8 cellular contexts compared by ENCODE assay signal in the genomic region with DNA sequence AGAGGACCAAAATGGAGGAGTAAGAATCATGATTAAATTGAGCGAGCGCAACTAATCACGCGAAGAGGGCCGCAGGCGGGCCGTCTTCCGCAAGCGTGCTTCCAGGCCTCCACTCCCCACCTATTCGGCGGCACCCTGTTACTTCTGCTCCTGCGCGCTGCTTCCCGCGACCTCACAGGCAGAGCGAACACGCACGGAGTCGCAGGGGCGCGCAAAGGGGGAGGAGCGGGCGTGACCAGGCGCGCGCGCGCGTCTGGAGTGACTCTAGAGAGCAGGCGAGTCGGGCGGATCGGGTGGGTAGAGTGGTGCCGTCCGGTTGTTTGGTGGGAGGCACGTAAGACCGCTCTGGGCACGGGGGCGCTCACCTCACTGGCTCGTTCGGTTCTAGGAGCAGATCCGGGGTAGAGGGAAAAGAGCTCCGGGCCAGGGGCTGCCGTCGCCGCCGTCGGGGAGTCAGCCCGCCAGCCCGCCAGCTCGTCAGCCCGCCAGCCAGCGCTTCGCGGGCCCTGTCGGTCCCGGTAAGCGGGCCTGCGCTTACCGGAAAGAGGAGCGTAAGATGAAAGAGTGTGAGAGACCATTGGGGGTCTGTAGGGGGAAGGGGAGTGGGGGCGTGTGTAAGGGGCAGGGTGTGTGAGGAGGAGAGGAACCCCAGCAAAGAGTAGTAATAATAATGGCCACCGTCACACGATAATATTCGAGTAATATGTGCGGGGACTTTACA. TPM values are rescaled to one million over a fixed set of nuclear protein-coding genes. Genes with fewer than 3 reads are reported as not detected.
DNase-seq lines count a peak whose midpoint lies in the region; ATAC-seq, FAIRE-seq and TF ChIP-seq lines count a peak whose summit lies in the region.

A gene (plus strand): TSS at position 377 of the 721 bp plus-strand sequence. CDS start 4,652 bp downstream, outside the sequence.

- peak; percentile 95 for FAIRE-seq in GM12891 (lab: Jason Lieb, UNC)

- peak within 1 kb of the TSS; percentile 94 to 99 for H3K27ac Mint-ChIP-seq in T-cell

- peaks cover 0 to 5% (median 1%) of the 10 kb centered on the region in 4 donors for H3K36me3 ChIP-seq in upper lobe of left lung

- peaks cover 41 to 56% (median 47%) of the 10 kb centered on the region in 4 donors for H3K4me1 ChIP-seq in upper lobe of left lung

- H3K27me3 ChIP-seq in upper lobe of left lung = no peaks in the 10 kb centered on the region

- peak; percentile 76 for DNase-seq in GM12891 (ENCODE audit: insufficient read length, low spot score)
- DNase-seq in NCI-H1436 treated with DMSO at 0.1 percent for 48 hours (lab: John Stamatoyannopoulos, UW) = peak; percentile 88
- peak; percentile 95 to 98 (median 97) for DNase-seq in T-cell
- DNase-seq in cardiac septum (ENCODE audit: low spot score) = peak; percentile 99
- DNase-seq in posterior cingulate gyrus = peak; percentile 97 to 100 (median 99)
- DNase-seq in upper lobe of left lung = peak; percentile 99

- H3K4me3 Mint-ChIP-seq in T-cell = peak within 1 kb of the TSS; percentile 88 to 95 (median 93)

- peak in 2 of 6 experiments; percentile 9 to 12 for TF ChIP-seq CTCF in upper lobe of left lung (IDR thresholded peaks at IDR 0.05)

- peak; percentile 78 for TF ChIP-seq POLR2A in GM12891 (IDR thresholded peaks at IDR 0.05; ENCODE audit: low read depth, low read length)
- peak in 3 of 4 donors; percentile 84 to 97 (median 91) for TF ChIP-seq POLR2A in upper lobe of left lung (IDR thresholded peaks at IDR 0.05)

- peaks cover 10% of the 10 kb centered on the region for H3K36me3 Mint-ChIP-seq in T-cell

- CTCF ChIA-PET in T-cell (lab: Charles Lee) = interaction anchor here in 1 of 2 donors (1.1 kb wide), 1 partner anchor 14 kb away, joined by 3 read pairs; no protein-coding TSS in a partner anchor

- intact Hi-C loops in cardiac septum (cut with DNase I) = loop anchor here (2.0 kb wide), 1 partner anchor 102 kb away; no protein-coding TSS in a partner anchor
- intact Hi-C loops in posterior cingulate gyrus (cut with DNase I) = loop anchor here (1.0 to 5.0 kb wide), 2 partner anchors 84 to 103 kb away; a partner anchor contains a TSS

- TF ChIP-seq EP300 in upper lobe of left lung (IDR thresholded peaks at IDR 0.05) = peak in 1 of 4 donors; percentile 12

- H3K4me1 Mint-ChIP-seq in T-cell = peaks cover 44 to 54% (median 45%) of the 10 kb centered on the region in 3 donors

- H3K4me3 ChIP-seq in upper lobe of left lung = peak within 1 kb of the TSS; percentile 70 to 89 (median 78)

- WGBS in adipose tissue, 3 donors = 0 to 1% (median 0%) methylated on average over 62 to 66 of the region's 66 CpGs
- WGBS in upper lobe of left lung, 2 donors = 0 to 1% methylated on average over 38 to 66 of the region's 66 CpGs

- H3K9me3 ChIP-seq in upper lobe of left lung = no peaks in the 10 kb centered on the region

- ATAC-seq in HG02840 (IDR thresholded peaks at IDR 0.05; ENCODE audit: low FRiP score, unreplicated experiment) = peak; percentile 77
- ATAC-seq in T-cell (replicated peaks in 1 of 4) = peak; percentile 78 to 87 (median 78)
- ATAC-seq in upper lobe of left lung (ENCODE audit: low FRiP score in 2 of 2) = peak; percentile 94 to 98

- no peaks in the 10 kb centered on the region for H3K27me3 Mint-ChIP-seq in T-cell

- POLR2A ChIA-PET in T-cell (lab: Charles Lee) = interaction anchor here (0.6 to 0.9 kb wide), 5 partner anchors 15 to 441 kb away, joined by 3 to 7 read pairs (median 3); no protein-coding TSS in a partner anchor

- H3K27ac ChIP-seq in adipose tissue (ENCODE audit: low read depth, low read length) = peak within 1 kb of the TSS; percentile 93
- H3K27ac ChIP-seq in upper lobe of left lung = peak within 1 kb of the TSS; percentile 97 to 98 (median 98)

- no peaks in the 10 kb centered on the region for H3K9me3 Mint-ChIP-seq in T-cell

TF ChIP-seq in GM12891, 5 proteins besides CTCF, POLR2A, EP300 and RAD21:
- no peak for TF ChIP-seq SPI1 (IDR thresholded peaks at IDR 0.05; ENCODE audit: low read depth, low read length)
- peak; percentile 65; the same call in 1 of the 2 replicates for TF ChIP-seq POU2F2 (IDR thresholded peaks at IDR 0.05; ENCODE audit: low read depth, low read length)
- TF ChIP-seq POLR2AphosphoS5 (IDR thresholded peaks at IDR 0.05; ENCODE audit: low read depth, low read length) = peak; percentile 85
- peak; percentile 75 for TF ChIP-seq TAF1 (IDR thresholded peaks at IDR 0.05; ENCODE audit: low read depth, low read length)
- TF ChIP-seq PAX5 (IDR thresholded peaks at IDR 0.05; ENCODE audit: insufficient read depth, low read length, severe bottlenecking) = peak; percentile 39

RNA-seq across cellular contexts. Expression of the gene that starts here (rescaled TPM):
- 28.1 TPM for polyA plus RNA-seq in GM12891 (2012; ENCODE audit: low read depth, missing spikeins)
- total RNA-seq in T-cell (100 to 1,000 TPM in 3 of 5 donors, 10 to 100 TPM in 2; 85.9 to 113 (median 100) TPM), cardiac septum (22.5 TPM), upper lobe of left lung (100 to 1,000 TPM in 1 of 6 donors, 10 to 100 TPM in 5; 54.5 to 189 (median 87.6) TPM)
- 10 to 100 TPM; 16.6 to 52.8 (median 52.1) TPM for polyA plus RNA-seq in adipose tissue

Comparison
In these comparisons a context has a peak if more than half of its experiments do, and no peak if none do; other contexts are left out.
1. Peak in every context shown above with its lines: DNase-seq, ATAC-seq, H3K4me3 ChIP-seq and H3K27ac ChIP-seq.